In genomic region chr1:244968431-244968830, GRCh38 we compare ENCODE assay signal across 9 cellular contexts.
DNase-seq lines count a peak whose midpoint lies in the region; TF ChIP-seq lines count a peak whose summit lies in the region.
"Had no signal": no experiment of that assay in that cellular context is flagged by ENCODE, and none has a peak within 500 bp of the region (broad histone marks: within the 10 kb centered on the region; RNA-seq: fewer than 3 reads in every experiment).

No MANE protein-coding gene starts in this region.

- no peaks in the 10 kb centered on the region for H3K9me3 ChIP-seq in GM23248 (ENCODE audit: low read depth)

- H3K4me1 ChIP-seq in GM23248 (ENCODE audit: insufficient read depth): peaks cover 36% of the 10 kb centered on the region
- peaks cover 30% of the 10 kb centered on the region for H3K4me1 ChIP-seq in rectal smooth muscle tissue (ENCODE audit: control insufficient read depth, insufficient read depth, low read length)

- no peak overlapping the region for H3K27ac Mint-ChIP-seq in activated CD4-positive, alpha-beta memory T cell treated with anti-CD3 and anti-CD28 coated beads, Interleukin-2, amount 10 ng/mL, durations not matched to agents 7 days and 5 days
- peak overlapping the region; percentile 88 for H3K27ac Mint-ChIP-seq in glutamatergic neuron (ENCODE audit: unreplicated experiment)

- H3K27ac ChIP-seq in GM23248 (peak overlapping the region; percentile 100), rectal smooth muscle tissue (ENCODE audit: low read depth, low read length) (peak overlapping the region; percentile 100)

- POLR2A ChIA-PET in activated CD4-positive, alpha-beta memory T cell treated with anti-CD3 and anti-CD28 coated beads, Interleukin-2, amount 10 ng/mL, durations not matched to agents 7 days and 5 days (lab: Charles Lee): interaction anchor here (1.4 to 6.0 kb wide), 3 partner anchors 105 to 517 kb away, joined by 8 to 146 read pairs (median 32); partner anchors contain the start of genes COX20 and HNRNPU

- H3K36me3 ChIP-seq in GM23248 (ENCODE audit: low read depth) (no peaks in the 10 kb centered on the region), rectal smooth muscle tissue (ENCODE audit: control insufficient read depth, insufficient read depth, low read length) (no peaks in the 10 kb centered on the region)

- H3K9me2 ChIP-seq in GM23248 (ENCODE audit: insufficient read depth): no peaks in the 10 kb centered on the region

- TF ChIP-seq CTCF in glutamatergic neuron (IDR thresholded peaks at IDR 0.05; ENCODE audit: partially characterized antibody, unreplicated experiment): no peak

- WGBS in GM23248 (ENCODE audit: low coverage in 1 of 2, low lambda C conversion rate in 2 of 2, missing lambda C conversion rate in 2 of 2), 2 experiments: 84 to 85% methylated on average over 13 of the region's 13 CpGs

- peak overlapping the region; percentile 91 for H3K4me3 ChIP-seq in GM23248
- peak overlapping the region; percentile 79 for H3K4me3 ChIP-seq in rectal smooth muscle tissue (ENCODE audit: low read length)

- CTCF ChIA-PET in activated CD4-positive, alpha-beta memory T cell treated with anti-CD3 and anti-CD28 coated beads, Interleukin-2, amount 10 ng/mL, durations not matched to agents 7 days and 5 days (lab: Charles Lee): interaction anchor here (1.5 kb wide), 1 partner anchor 134 kb away, joined by 3 read pairs; no protein-coding TSS in a partner anchor

- H3K79me2 ChIP-seq in GM23248 (ENCODE audit: insufficient read depth): peaks cover 16% of the 10 kb centered on the region

- no peaks in the 10 kb centered on the region for H3K27me3 Mint-ChIP-seq in activated CD4-positive, alpha-beta memory T cell treated with anti-CD3 and anti-CD28 coated beads, Interleukin-2, amount 10 ng/mL, durations not matched to agents 7 days and 5 days
- peaks cover 7% of the 10 kb centered on the region for H3K27me3 Mint-ChIP-seq in glutamatergic neuron (ENCODE audit: unreplicated experiment)

- peaks cover 33% of the 10 kb centered on the region for H3K4me1 Mint-ChIP-seq in activated CD4-positive, alpha-beta memory T cell treated with anti-CD3 and anti-CD28 coated beads, Interleukin-2, amount 10 ng/mL, durations not matched to agents 7 days and 5 days
- H3K4me1 Mint-ChIP-seq in glutamatergic neuron (ENCODE audit: low read depth, unreplicated experiment): peaks cover 9% of the 10 kb centered on the region

- no peaks in the 10 kb centered on the region for H4K20me1 ChIP-seq in GM23248 (ENCODE audit: insufficient read depth)

- in situ Hi-C loops in GM23248 (cut with MboI): no loop called here

- H3F3A ChIP-seq in GM23248 (ENCODE audit: insufficient read depth): peaks cover 44% of the 10 kb centered on the region

- peak; percentile 29 for DNase-seq in GM23248
- no peak for DNase-seq in activated CD4-positive, alpha-beta memory T cell treated with anti-CD3 and anti-CD28 coated beads, Interleukin-2, amount 10 ng/mL, durations not matched to agents 7 days and 5 days
- DNase-seq in glutamatergic neuron: no peak
- no peak for DNase-seq in central memory CD4-positive, alpha-beta T cell
- DNase-seq in activated effector memory CD4-positive, alpha-beta T cell treated with Interleukin-2 at 50 U/mL for 16 hours: no peak
- DNase-seq in HuH-7 (ENCODE audit: low spot score): no peak
- no peak for DNase-seq in effector CD4-positive, alpha-beta T cell
- DNase-seq: activated CD4-positive, CD25-positive, alpha-beta regulatory T cell had no signal

- H2AFZ ChIP-seq in GM23248: peak overlapping the region; percentile 73

- H3K36me3 Mint-ChIP-seq in activated CD4-positive, alpha-beta memory T cell treated with anti-CD3 and anti-CD28 coated beads, Interleukin-2, amount 10 ng/mL, durations not matched to agents 7 days and 5 days (ENCODE audit: low read depth): peaks cover 6% of the 10 kb centered on the region
- no peaks in the 10 kb centered on the region for H3K36me3 Mint-ChIP-seq in glutamatergic neuron (ENCODE audit: unreplicated experiment)

- peak overlapping the region; percentile 100 for H3K9ac ChIP-seq in GM23248
- H3K9ac ChIP-seq in rectal smooth muscle tissue (ENCODE audit: low read length): no peak overlapping the region

- peak overlapping the region; percentile 95 for H3K4me2 ChIP-seq in GM23248 (ENCODE audit: unreplicated experiment)

- H3K27me3 ChIP-seq in GM23248 (replicated peaks; ENCODE audit: insufficient read depth) (no peaks in the 10 kb centered on the region), rectal smooth muscle tissue (ENCODE audit: control insufficient read depth, insufficient read depth, low read length) (no peaks in the 10 kb centered on the region)

- H3K9me3 Mint-ChIP-seq in activated CD4-positive, alpha-beta memory T cell treated with anti-CD3 and anti-CD28 coated beads, Interleukin-2, amount 10 ng/mL, durations not matched to agents 7 days and 5 days: no peaks in the 10 kb centered on the region
- peaks cover 14% of the 10 kb centered on the region for H3K9me3 Mint-ChIP-seq in glutamatergic neuron (ENCODE audit: unreplicated experiment)

- peak overlapping the region; percentile 32 for H3K4me3 Mint-ChIP-seq in activated CD4-positive, alpha-beta memory T cell treated with anti-CD3 and anti-CD28 coated beads, Interleukin-2, amount 10 ng/mL, durations not matched to agents 7 days and 5 days
- peak overlapping the region; percentile 77 for H3K4me3 Mint-ChIP-seq in glutamatergic neuron (ENCODE audit: unreplicated experiment)
